ENCODE assay signal across 21 cellular contexts in genomic region chr4:125838924-125839323, GRCh38.
A peak's percentile ranks its signal among the peaks of the same experiment; 100 is the strongest.
DNase-seq lines count a peak whose midpoint lies in the region; ATAC-seq and TF ChIP-seq lines count a peak whose summit lies in the region.
"Had no signal": no experiment of that assay in that cellular context is flagged by ENCODE, and none has a peak within 500 bp of the region (broad histone marks: within the 10 kb centered on the region; RNA-seq: fewer than 3 reads in every experiment).

No MANE protein-coding gene starts in this region.

- no peak overlapping the region for H3K4me3 Mint-ChIP-seq in mesothelial cell of epicardium
- H3K4me3 Mint-ChIP-seq: CD14-positive monocyte, HFFc6 had no signal

- H3K27me3 Mint-ChIP-seq in mesothelial cell of epicardium (ENCODE audit: low read depth): peaks cover 16% of the 10 kb centered on the region

- no peak overlapping the region for H2AFZ ChIP-seq in smooth muscle cell (ENCODE audit: low read depth)

- H3K27ac ChIP-seq in brain microvascular endothelial cell (no peak overlapping the region), layer of hippocampus (ENCODE audit: low read depth, low read length) (peak overlapping the region; percentile 4), smooth muscle cell (ENCODE audit: low read depth) (no peak overlapping the region)
- H3K27ac ChIP-seq: Peyer's patch had no signal

- H3K36me3 ChIP-seq in brain microvascular endothelial cell (replicated peaks): no peaks in the 10 kb centered on the region
- no peaks in the 10 kb centered on the region for H3K36me3 ChIP-seq in smooth muscle cell (ENCODE audit: low read depth)
- H3K36me3 ChIP-seq: Peyer's patch had no signal

- DNase-seq in LHCN-M2 (ENCODE audit: low read depth) (peak; percentile 54), brain microvascular endothelial cell (peak; percentile 26), superior temporal gyrus (ENCODE audit: extremely low spot score) (peak; percentile 40), mesothelial cell of epicardium (ENCODE audit: low spot score in 2 of 2, unreplicated experiment in 2 of 2) (no peak), smooth muscle cell (lab: John Stamatoyannopoulos, UW; ENCODE audit: unreplicated experiment) (no peak), CD1c-positive myeloid dendritic cell (ENCODE audit: extremely low spot score) (no peak)
- DNase-seq: AML-193, COR-L47, DMS 273 treated with DMSO at 0.1 percent for 48 hours, DND-41, GDM1, H7, HFFc6, NCI-H1105 treated with DMSO at 0.1 percent for 48 hours, NCI-H1694 treated with DMSO at 0.1 percent for 48 hours, Peyer's patch had no signal

- no peaks in the 10 kb centered on the region for H3K9me3 Mint-ChIP-seq in mesothelial cell of epicardium
- H3K9me3 Mint-ChIP-seq: HFFc6 had no signal

- peaks cover 3% of the 10 kb centered on the region for H3K4me1 ChIP-seq in smooth muscle cell (ENCODE audit: low read depth)
- H3K4me1 ChIP-seq: Peyer's patch had no signal

- no peak overlapping the region for H3K27ac Mint-ChIP-seq in mesothelial cell of epicardium
- H3K27ac Mint-ChIP-seq: CD14-positive monocyte, HFFc6 had no signal

- ATAC-seq in HG03378 (IDR thresholded peaks at IDR 0.05; ENCODE audit: unreplicated experiment): no peak
- ATAC-seq: K562, Right ventricle myocardium inferior had no signal

- H3K4me2 ChIP-seq in smooth muscle cell: no peak overlapping the region

- H3K9me3 ChIP-seq in smooth muscle cell (replicated peaks; ENCODE audit: low read depth): no peaks in the 10 kb centered on the region
- H3K9me3 ChIP-seq: Peyer's patch had no signal

- no peaks in the 10 kb centered on the region for H3K27me3 ChIP-seq in brain microvascular endothelial cell (replicated peaks)
- no peaks in the 10 kb centered on the region for H3K27me3 ChIP-seq in layer of hippocampus (ENCODE audit: control insufficient read depth, insufficient read depth, low read length)
- no peaks in the 10 kb centered on the region for H3K27me3 ChIP-seq in smooth muscle cell (ENCODE audit: low read depth)
- H3K27me3 ChIP-seq: Peyer's patch had no signal

- no peaks in the 10 kb centered on the region for H3F3A ChIP-seq in smooth muscle cell (ENCODE audit: low read depth)

- no peak overlapping the region for H3K9ac ChIP-seq in smooth muscle cell (ENCODE audit: low read depth)

- H3K79me2 ChIP-seq in smooth muscle cell (ENCODE audit: low read depth): no peaks in the 10 kb centered on the region

- in situ Hi-C loops in brain microvascular endothelial cell (cut with HindIII; ENCODE audit: low pct_ligation_motif_present, low sequenced_read_pairs): no loop called here

- H3K36me3 Mint-ChIP-seq in mesothelial cell of epicardium: no peaks in the 10 kb centered on the region
- H3K36me3 Mint-ChIP-seq: CD14-positive monocyte had no signal

- H3K4me3 ChIP-seq in brain microvascular endothelial cell (ENCODE audit: low read depth, low read length) (no peak overlapping the region), smooth muscle cell (no peak overlapping the region)
- H3K4me3 ChIP-seq: K562, Peyer's patch had no signal

- H4K20me1 ChIP-seq in smooth muscle cell (ENCODE audit: low read depth): no peaks in the 10 kb centered on the region

- peaks cover 15% of the 10 kb centered on the region for H3K4me1 Mint-ChIP-seq in mesothelial cell of epicardium
- H3K4me1 Mint-ChIP-seq: CD14-positive monocyte had no signal

- TF ChIP-seq CTCF in brain microvascular endothelial cell (IDR thresholded peaks at IDR 0.05; ENCODE audit: low read depth, low read length, missing control alignments) (no peak), mesothelial cell of epicardium (IDR thresholded peaks at IDR 0.05; ENCODE audit: unreplicated experiment) (no peak), smooth muscle cell (IDR thresholded peaks at IDR 0.05; ENCODE audit: borderline replicate concordance, insufficient read depth, poor library complexity, severe bottlenecking) (no peak)

Comparison
In these comparisons a context has a peak if more than half of its experiments do, and no peak if none do; other contexts are left out.
1. DNase-seq: peak in LHCN-M2 (single experiment), brain microvascular endothelial cell (single experiment) and superior temporal gyrus (single experiment); none in mesothelial cell of epicardium (0 of 2), smooth muscle cell (single experiment) and CD1c-positive myeloid dendritic cell (single experiment).